In genomic region chr1:110626890-110627289, GRCh38 we compare ENCODE assay signal across 21 cellular contexts. TPM values are rescaled to one million over a fixed set of nuclear protein-coding genes. Genes with fewer than 3 reads are reported as not detected.
"Had no signal": no experiment of that assay in that cellular context is flagged by ENCODE, and none has a peak within 500 bp of the region (broad histone marks: within the 10 kb centered on the region; RNA-seq: fewer than 3 reads in every experiment).

No MANE protein-coding gene starts in this region.

- H3K27ac ChIP-seq: dorsolateral prefrontal cortex, esophagus squamous epithelium, lower lobe of right lung, neural progenitor cell, pancreas, testis had no signal

- H3K27me3 Mint-ChIP-seq: stimulated activated naive CD8-positive, alpha-beta T cell treated with anti-CD3 and anti-CD28 coated beads, Interleukin-15, amount 100 ng/mL, for 72 hours had no signal

- H2AFZ ChIP-seq: neural progenitor cell had no signal

- H3K4me3 Mint-ChIP-seq: mesothelial cell of epicardium; neural progenitor cell; stimulated activated naive CD8-positive, alpha-beta T cell treated with anti-CD3 and anti-CD28 coated beads, Interleukin-15, amount 100 ng/mL, for 72 hours; WTC11 had no signal

- H3K36me3 Mint-ChIP-seq: mesothelial cell of epicardium, neural progenitor cell, WTC11 had no signal

- H3K36me3 ChIP-seq: esophagus squamous epithelium, lower lobe of right lung, neural progenitor cell, pancreas had no signal

- H3K4me3 ChIP-seq: dorsolateral prefrontal cortex, esophagus squamous epithelium, lower lobe of right lung, neural progenitor cell, pancreas, testis had no signal

- H3K27me3 ChIP-seq: pancreas, testis had no signal

- H3K4me1 Mint-ChIP-seq: mesothelial cell of epicardium, neural progenitor cell, WTC11 had no signal

- H3K4me2 ChIP-seq: neural progenitor cell had no signal

- DNase-seq: activated CD4-positive, alpha-beta T cell treated with anti-CD3 and anti-CD28 coated beads, Interleukin-2, amount 50 U/mL, for 1 hour; activated gamma-delta T cell treated with Interleukin-2 at 50 U/mL for 16 hours; anterior cingulate cortex; cerebellar nuclear complex; dorsolateral prefrontal cortex; esophagus squamous epithelium; foreskin fibroblast; glutamatergic neuron; left cardiac atrium; lower lobe of right lung; pancreas; retina; stimulated activated CD4-positive, alpha-beta T cell treated with anti-CD3 and anti-CD28 coated beads, Interleukin-15, amount 100 ng/mL, for 24 hours; stimulated activated CD4-positive, alpha-beta T cell treated with anti-CD3 and anti-CD28 coated beads, Interleukin-4, amount 100 ng/mL, for 24 hours; stimulated activated naive CD8-positive, alpha-beta T cell treated with anti-CD3 and anti-CD28 coated beads, Interleukin-15, amount 100 ng/mL, for 72 hours; testis had no signal

- H3K4me1 ChIP-seq: esophagus squamous epithelium, neural progenitor cell, pancreas, testis had no signal

- H3K9me3 Mint-ChIP-seq: neural progenitor cell; stimulated activated naive CD8-positive, alpha-beta T cell treated with anti-CD3 and anti-CD28 coated beads, Interleukin-15, amount 100 ng/mL, for 72 hours; WTC11 had no signal

- H3K27ac Mint-ChIP-seq: mesothelial cell of epicardium, neural progenitor cell, WTC11 had no signal

- H3K9me3 ChIP-seq: esophagus squamous epithelium, lower lobe of right lung, pancreas, testis had no signal

- H3K9ac ChIP-seq: neural progenitor cell had no signal

RNA-seq across cellular contexts. Expression of gene KCNA2, which starts 20.7 kb away (rescaled TPM):
- total RNA-seq: myocyte had no signal

RNA-seq across cellular contexts. Expression of gene KCNA3, which starts 47.9 kb away (rescaled TPM):
- total RNA-seq: myocyte, SK-MEL-5 had no signal
